22 cellular contexts compared by ENCODE assay signal in genomic region chr3:151479452-151479851, GRCh38. TPM values are rescaled to one million over a fixed set of nuclear protein-coding genes. Genes with fewer than 3 reads are reported as not detected.
"Had no signal": no experiment of that assay in that cellular context is flagged by ENCODE, and none has a peak within 500 bp of the region (broad histone marks: within the 10 kb centered on the region; RNA-seq: fewer than 3 reads in every experiment).

No MANE protein-coding gene starts in this region.

- FAIRE-seq: colon, endothelial cell of umbilical vein, keratinocyte had no signal

- H3K27me3 ChIP-seq: esophagus muscularis mucosa, gastrocnemius medialis, neural progenitor cell, sigmoid colon, testis, tibial artery had no signal

- H3K27ac ChIP-seq: esophagus muscularis mucosa, gastrocnemius medialis, neural progenitor cell, parathyroid adenoma, prostate gland, testis, tibial artery had no signal

- H2AFZ ChIP-seq: neural progenitor cell, parathyroid adenoma had no signal

- H3K4me2 ChIP-seq: neural progenitor cell had no signal

- H3K4me3 ChIP-seq: esophagus muscularis mucosa, gastrocnemius medialis, lung, neural progenitor cell, prostate gland, sigmoid colon, testis, tibial artery had no signal

- DNase-seq: effector CD8-positive, alpha-beta T cell; endodermal cell; gastrocnemius medialis; head of caudate nucleus; midbrain; naive thymus-derived CD4-positive, alpha-beta T cell; right cardiac atrium; sigmoid colon; stimulated activated CD4-positive, alpha-beta T cell treated with anti-CD3 and anti-CD28 coated beads, Interleukin-4, amount 100 ng/mL, for 4 hours; stimulated activated naive CD8-positive, alpha-beta T cell treated with anti-CD3 and anti-CD28 coated beads, Interleukin-15, Interleukin-2, amounts not matched to agents 100 U/mL and 50 U/mL, for 24 hours; substantia nigra; testis; tibial artery had no signal

- H3K4me1 ChIP-seq: parathyroid adenoma, prostate gland, testis, tibial artery had no signal

- H3K9me3 ChIP-seq: prostate gland, testis had no signal

- H3K9ac ChIP-seq: neural progenitor cell, parathyroid adenoma had no signal

- ATAC-seq: gastrocnemius medialis; naive thymus-derived CD4-positive, alpha-beta T cell; right cardiac atrium; stimulated activated memory B cell treated with anti-CD40 and anti-IgM and Interleukin-4, amounts not matched to agents 10 μg/mL and 1 μg/mL and 100 μg/mL, for 72 hours; stimulated activated naive CD8-positive, alpha-beta T cell treated with anti-CD3 and anti-CD28 coated beads, Interleukin-15, Interleukin-2, amounts not matched to agents 100 U/mL and 50 U/mL, for 24 hours had no signal

- H3K36me3 ChIP-seq: esophagus muscularis mucosa, gastrocnemius medialis, neural progenitor cell, prostate gland, sigmoid colon, tibial artery had no signal

RNA-seq across cellular contexts. Expression of gene IGSF10, which starts 18.6 kb away (rescaled TPM):
- polyA plus RNA-seq: naive thymus-derived CD4-positive, alpha-beta T cell had no signal
